Comparison of ENCODE assay signal across 8 cellular contexts in the genomic region with DNA sequence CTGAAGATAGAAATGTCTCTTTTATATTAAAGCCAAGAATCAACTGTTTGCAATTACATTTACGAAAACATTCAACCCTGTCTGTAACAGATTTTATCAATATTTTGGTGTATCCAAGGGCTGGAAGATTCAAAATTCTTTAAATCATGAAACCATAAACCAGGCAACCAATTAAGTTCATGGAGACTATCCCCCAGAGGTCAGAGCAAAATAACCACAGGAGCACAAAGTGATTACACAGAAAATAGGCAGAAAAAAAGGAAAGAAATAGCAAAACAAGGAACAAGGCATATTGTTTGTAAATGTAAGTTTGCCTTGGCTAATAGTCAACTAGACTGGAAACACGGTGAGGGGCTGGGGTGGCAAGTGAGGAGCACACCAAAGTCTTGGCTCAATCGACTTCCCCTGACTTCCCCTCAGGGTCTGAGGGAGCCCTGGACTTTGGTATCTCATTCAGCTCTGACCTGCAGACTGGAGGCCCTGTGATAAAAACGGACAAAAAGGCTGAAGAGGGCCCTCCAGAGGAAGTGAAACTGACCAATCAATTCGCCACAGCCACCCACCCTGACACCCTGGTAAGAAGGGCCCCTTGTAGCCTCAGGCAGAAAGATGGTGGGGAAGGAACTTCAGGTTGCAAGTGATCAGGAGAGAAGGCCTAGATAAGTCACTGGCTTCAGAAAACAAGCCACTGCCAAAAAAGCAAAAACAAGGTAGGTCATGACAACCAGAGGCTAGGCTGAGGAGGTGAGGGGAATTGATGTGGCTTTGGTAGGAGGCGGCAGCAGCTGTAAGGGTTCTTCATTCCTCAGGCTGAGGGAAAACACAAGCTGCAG. TPM values are rescaled to one million over a fixed set of nuclear protein-coding genes. Genes with fewer than 3 reads are reported as not detected.
DNase-seq lines count a peak whose midpoint lies in the region; ATAC-seq and TF ChIP-seq lines count a peak whose summit lies in the region.

No MANE protein-coding gene starts in this region.

- DNase-seq in heart left ventricle (no peak), left ventricle myocardium superior (no peak), HuH-7 (ENCODE audit: low spot score) (peak; percentile 88), naive B cell (peak; percentile 65), aorta (no peak), NCI-H1048 (lab: John Stamatoyannopoulos, UW) (no peak)
- DNase-seq in activated CD4-positive, alpha-beta T cell treated with anti-CD3 and anti-CD28 coated beads for 4 hours = peak; percentile 41 to 42
- peak in 2 of 3 donors; percentile 24 to 44 for DNase-seq in effector memory CD4-positive, alpha-beta T cell

- H3K27me3 Mint-ChIP-seq in naive B cell = no peaks in the 10 kb centered on the region

- peaks cover 0 to 2% (median 0%) of the 10 kb centered on the region in 7 donors for H3K9me3 Mint-ChIP-seq in naive B cell

- H3K4me3 Mint-ChIP-seq in naive B cell = peak overlapping the region; percentile 88 to 99 (median 97)

- TF ChIP-seq POLR2A in heart left ventricle (IDR thresholded peaks at IDR 0.05) = no peak

- H3K4me1 ChIP-seq in heart left ventricle = peaks cover 0 to 63% (median 48%) of the 10 kb centered on the region in 12 donors
- H3K4me1 ChIP-seq in effector memory CD4-positive, alpha-beta T cell (ENCODE audit: control insufficient read depth, insufficient read depth, low read length, poor library complexity, severe bottlenecking) = peaks cover 35% of the 10 kb centered on the region
- peaks cover 2 to 4% of the 10 kb centered on the region in 2 donors for H3K4me1 ChIP-seq in aorta (ENCODE audit: control insufficient read depth in 1 of 2, insufficient read depth in 2 of 2, low read length in 2 of 2)

- H3K27me3 ChIP-seq in heart left ventricle (no peaks in the 10 kb centered on the region), aorta (ENCODE audit: control insufficient read depth in 1 of 2, insufficient read depth in 2 of 2, low read length in 1 of 2) (no peaks in the 10 kb centered on the region)
- H3K27me3 ChIP-seq in effector memory CD4-positive, alpha-beta T cell (replicated peaks; ENCODE audit: control insufficient read depth, insufficient read depth, low read length, poor library complexity, severe bottlenecking) = no peaks in the 10 kb centered on the region

- no peaks in the 10 kb centered on the region for H3K36me3 ChIP-seq in heart left ventricle
- H3K36me3 ChIP-seq in effector memory CD4-positive, alpha-beta T cell (ENCODE audit: control insufficient read depth, insufficient read depth, low read length) = no peaks in the 10 kb centered on the region
- H3K36me3 ChIP-seq in aorta (ENCODE audit: control insufficient read depth in 1 of 2, insufficient read depth in 2 of 2, low read length in 1 of 2) = no peaks in the 10 kb centered on the region

- H3K4me3 ChIP-seq in heart left ventricle = peak overlapping the region in 10 of 12 donors; percentile 57 to 93 (median 84)
- H3K4me3 ChIP-seq in effector memory CD4-positive, alpha-beta T cell (ENCODE audit: insufficient read depth, low read depth, low read length, poor library complexity, severe bottlenecking) = peak overlapping the region; percentile 65
- peak overlapping the region in 1 of 2 donors; percentile 97 for H3K4me3 ChIP-seq in aorta (ENCODE audit: low read length in 2 of 2)

- H3K9me3 ChIP-seq in heart left ventricle = no peaks in the 10 kb centered on the region
- H3K9me3 ChIP-seq in effector memory CD4-positive, alpha-beta T cell (ENCODE audit: control insufficient read depth, low read length) = no peaks in the 10 kb centered on the region
- H3K9me3 ChIP-seq in aorta (ENCODE audit: control insufficient read depth, low read length) = no peaks in the 10 kb centered on the region

- H3K27ac Mint-ChIP-seq in naive B cell = peak overlapping the region; percentile 98 to 99 (median 98)

- TF ChIP-seq CTCF in heart left ventricle (IDR thresholded peaks at IDR 0.05) = no peak

- intact Hi-C loops in heart left ventricle (cut with DNase I) = loop anchor here in 4 of 10 donors (5.0 to 10.0 kb wide), 8 partner anchors 52 to 224 kb away; no protein-coding TSS in a partner anchor
- intact Hi-C loops in left ventricle myocardium superior (cut with micrococcal nuclease) = no loop called here
- intact Hi-C loops in aorta (cut with DNase I) = loop anchor here in 1 of 2 donors (10.0 kb wide), 1 partner anchor 112 kb away; no protein-coding TSS in a partner anchor

- WGBS in heart left ventricle, 4 donors = 46 to 51% (median 48%) methylated on average over 6 of the region's 6 CpGs
- 52 to 54% methylated on average over 6 of the region's 6 CpGs for WGBS in aorta, 2 donors

- peaks cover 13 to 14% of the 10 kb centered on the region in 2 donors for H3K36me3 Mint-ChIP-seq in naive B cell

- H3K4me1 Mint-ChIP-seq in naive B cell = peaks cover 68 to 75% (median 72%) of the 10 kb centered on the region in 3 donors

- peak overlapping the region in 11 of 12 donors; percentile 2 to 99 (median 98) for H3K27ac ChIP-seq in heart left ventricle
- peak overlapping the region; percentile 87 for H3K27ac ChIP-seq in effector memory CD4-positive, alpha-beta T cell (ENCODE audit: insufficient read depth, low read length, poor library complexity, severe bottlenecking)
- H3K27ac ChIP-seq in aorta (ENCODE audit: low read depth in 1 of 2, low read length in 2 of 2) = peak overlapping the region; percentile 16 to 53

- ATAC-seq in heart left ventricle (no peak), left ventricle myocardium superior (no peak), naive B cell (ENCODE audit: low read depth in 2 of 2) (peak; percentile 11 to 24), aorta (ENCODE audit: low FRiP score) (no peak)

RNA-seq across cellular contexts. Expression of a gene that starts 1.9 kb away (rescaled TPM):
- 10 to 100 TPM; 25.7 to 67.4 (median 39.0) TPM for total RNA-seq in heart left ventricle
- 10 to 100 TPM; 11.8 to 27.4 TPM for polyA plus RNA-seq in heart left ventricle
- total RNA-seq in left ventricle myocardium superior = 31.9 TPM
- 10 to 100 TPM; 27.7 to 52.1 (median 35.6) TPM for polyA plus RNA-seq in naive B cell (ENCODE audit: low read depth in 6 of 6)
- total RNA-seq in aorta = 10 to 100 TPM; 59.2 to 64.2 TPM
- polyA plus RNA-seq in aorta = 10 to 100 TPM in 1 of 2 donors, 1 to 10 TPM in 1; 6.4 to 18.8 TPM

RNA-seq across cellular contexts. Expression of a gene that starts 47.7 kb away (rescaled TPM):
- total RNA-seq in heart left ventricle (10 to 100 TPM; 46.8 to 81.1 (median 68.8) TPM), left ventricle myocardium superior (51.4 TPM), aorta (10 to 100 TPM; 69.9 to 73.5 TPM)
- polyA plus RNA-seq in heart left ventricle (10 to 100 TPM; 16.7 to 33.3 TPM), naive B cell (ENCODE audit: low read depth in 6 of 6) (10 to 100 TPM; 18.0 to 23.3 (median 20.9) TPM), aorta (10 to 100 TPM; 18.2 to 20.5 TPM)

Comparison
In these comparisons a context has a peak if more than half of its experiments do, and no peak if none do; other contexts are left out.
1. ATAC-seq: peak in naive B cell (2 of 2); none in heart left ventricle (0 of 4), left ventricle myocardium superior (single experiment) and aorta (single experiment).
2. DNase-seq: peak in HuH-7 (single experiment), activated CD4-positive, alpha-beta T cell treated with anti-CD3 and anti-CD28 coated beads for 4 hours (2 of 2), effector memory CD4-positive, alpha-beta T cell (2 of 3) and naive B cell (single experiment); none in heart left ventricle (0 of 5), left ventricle myocardium superior (single experiment), aorta (0 of 2) and NCI-H1048 (single experiment).
3. H3K27ac ChIP-seq: peak in every context shown above with its lines; median percentile 98 in heart left ventricle; 87 in effector memory CD4-positive, alpha-beta T cell; 34 in aorta.